ENCODE assay signal across 24 cellular contexts in the genomic region with DNA sequence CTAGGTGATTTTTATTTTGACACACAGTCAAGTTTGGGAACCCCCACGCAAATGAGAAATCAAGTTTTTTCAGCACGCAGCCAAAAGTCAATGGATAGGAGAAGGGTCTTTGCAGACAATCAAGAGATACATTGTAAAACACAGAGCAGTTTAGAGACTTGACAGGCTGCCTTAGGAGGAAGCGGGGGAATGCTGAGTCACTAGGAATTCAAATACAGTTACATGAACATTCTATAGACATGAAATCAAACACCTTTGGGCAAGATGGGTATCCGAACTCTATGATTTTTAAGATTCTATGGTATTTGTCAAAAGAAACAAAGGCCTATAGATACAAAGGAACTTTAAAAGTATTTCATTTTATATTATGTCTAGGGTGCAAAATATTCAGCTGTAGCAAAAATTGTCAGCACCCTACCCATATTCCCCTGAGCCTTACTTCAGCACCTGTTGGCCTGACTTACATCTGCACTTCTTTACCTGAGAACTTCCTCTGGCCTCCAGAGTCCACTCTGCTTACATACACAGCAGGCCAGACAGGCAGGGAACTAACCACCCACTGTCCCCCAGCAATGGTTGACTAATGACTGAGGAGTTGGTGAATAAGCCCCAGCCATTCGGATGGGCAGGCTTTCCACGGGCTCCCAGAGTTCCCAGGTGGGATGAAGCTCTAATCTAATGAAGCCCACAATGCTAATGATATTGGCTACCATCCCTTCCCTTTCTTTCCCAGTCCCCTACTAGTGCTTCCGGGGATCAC.
DNase-seq lines count a peak whose midpoint lies in the region; ATAC-seq and TF ChIP-seq lines count a peak whose summit lies in the region.
"Had no signal": no experiment of that assay in that cellular context is flagged by ENCODE, and none has a peak within 500 bp of the region (broad histone marks: within the 10 kb centered on the region; RNA-seq: fewer than 3 reads in every experiment).

No MANE protein-coding gene starts in this region.

- no peak overlapping the region for H2BK20ac ChIP-seq in IMR-90 (ENCODE audit: low read depth, low read length)

- no peak overlapping the region for H2AK5ac ChIP-seq in IMR-90 (ENCODE audit: low read depth, low read length)

- no CpG with 5 or more reads among the region's 7 CpGs for WGBS in IMR-90 (ENCODE audit: extremely low coverage in 2 of 2, insufficient read length in 1 of 2), 2 experiments
- WGBS in testis, 2 donors, result 74 to 77% methylated on average over 7 of the region's 7 CpGs

- DNase-seq in Daoy (ENCODE audit: low read depth), result peak; percentile 41
- DNase-seq in IMR-90, result peak; percentile 2
- peak; percentile 4 for DNase-seq in brain microvascular endothelial cell
- DNase-seq in iris pigment epithelial cell (ENCODE audit: low read depth), result peak; percentile 35
- DNase-seq in testis, result no peak
- DNase-seq in left colon, result no peak
- DNase-seq in activated CD4-positive, alpha-beta memory T cell treated with anti-CD3 and anti-CD28 coated beads, Interleukin-2, amount 10 ng/mL, durations not matched to agents 7 days and 5 days, result no peak
- DNase-seq: activated CD4-positive, alpha-beta T cell treated with anti-CD3 and anti-CD28 coated beads, Interleukin-2, amount 10 ng/mL, durations not matched to agents 24 days and 14 days; activated gamma-delta T cell treated with Interleukin-2 at 50 U/mL for 16 hours; activated naive CD8-positive, alpha-beta T cell treated with anti-CD3 and anti-CD28 coated beads, Interleukin-2, amount 50 U/mL, for 24 hours; activated T-cell treated with anti-CD3 and anti-CD28 coated beads, Interleukin-2, amount 50 U/mL, for 4 hours; BE2C; body of pancreas; CD8-positive, alpha-beta memory T cell; DMS 273 treated with DMSO at 0.1 percent for 48 hours; foreskin melanocyte; naive thymus-derived CD8-positive, alpha-beta T cell; NCI-H1092 treated with DMSO at 0.1 percent for 48 hours; NCI-H2029 treated with DMSO at 0.1 percent for 48 hours; NCI-H748 treated with DMSO at 0.1 percent for 48 hours; occipital lobe; stimulated activated naive CD8-positive, alpha-beta T cell treated with anti-CD3 and anti-CD28 coated beads, Interleukin-15, Interleukin-2, amounts not matched to agents 100 U/mL and 50 U/mL, for 24 hours had no signal

- H3K14ac ChIP-seq in IMR-90 (replicated peaks; ENCODE audit: low read depth, low read length), result no peak overlapping the region

- H3K9me3 ChIP-seq in IMR-90 (ENCODE audit: control insufficient read depth, insufficient read depth, low read length), result no peaks in the 10 kb centered on the region
- H3K9me3 ChIP-seq in testis, result no peaks in the 10 kb centered on the region
- H3K9me3 ChIP-seq: BE2C, body of pancreas had no signal

- intact Hi-C loops in IMR-90 (cut with micrococcal nuclease) (no loop called here), testis (cut with DNase I; ENCODE audit: low total_unique reads) (no loop called here), left colon (cut with DNase I, micrococcal nuclease) (no loop called here)

- dilution Hi-C loops in IMR-90 (cut with HindIII; ENCODE audit: low sequenced_read_pairs, unreplicated experiment), result no loop called here

- CTCF ChIA-PET in IMR-90 (lab: Yijun Ruan, JAX), result no interaction called here
- CTCF ChIA-PET in activated CD4-positive, alpha-beta memory T cell treated with anti-CD3 and anti-CD28 coated beads, Interleukin-2, amount 10 ng/mL, durations not matched to agents 7 days and 5 days (lab: Charles Lee), result no interaction called here

- no peak overlapping the region for H3K27ac Mint-ChIP-seq in activated CD4-positive, alpha-beta memory T cell treated with anti-CD3 and anti-CD28 coated beads, Interleukin-2, amount 10 ng/mL, durations not matched to agents 7 days and 5 days
- H3K27ac Mint-ChIP-seq: activated CD4-positive, alpha-beta T cell treated with anti-CD3 and anti-CD28 coated beads, Interleukin-2, amount 10 ng/mL, durations not matched to agents 24 days and 14 days; activated naive CD8-positive, alpha-beta T cell treated with anti-CD3 and anti-CD28 coated beads, Interleukin-2, amount 50 U/mL, for 24 hours; CD8-positive, alpha-beta memory T cell; IgD-negative memory B cell; naive thymus-derived CD8-positive, alpha-beta T cell; T-helper 2 cell treated with Interferon-gamma antibody and Interleukin-4, amounts not matched to agents 5 μg/mL and 100 μg/mL, for 36 hours had no signal

- H4K5ac ChIP-seq in IMR-90 (ENCODE audit: low read depth, low read length), result no peak overlapping the region

- no peak overlapping the region for H2BK120ac ChIP-seq in IMR-90 (ENCODE audit: low read depth, low read length)

- H2AFZ ChIP-seq in IMR-90 (replicated peaks; ENCODE audit: low read length, poor library complexity), result no peak overlapping the region

- no peaks in the 10 kb centered on the region for H3K27me3 ChIP-seq in IMR-90 (ENCODE audit: control insufficient read depth, insufficient read depth, low read length)
- H3K27me3 ChIP-seq in brain microvascular endothelial cell (replicated peaks), result no peaks in the 10 kb centered on the region
- H3K27me3 ChIP-seq in testis, result no peaks in the 10 kb centered on the region
- H3K27me3 ChIP-seq: BE2C, body of pancreas had no signal

- H3K4me1 ChIP-seq in IMR-90 (ENCODE audit: control insufficient read depth, insufficient read depth, low read length), result no peaks in the 10 kb centered on the region
- no peaks in the 10 kb centered on the region for H3K4me1 ChIP-seq in testis
- H3K4me1 ChIP-seq: BE2C, body of pancreas had no signal

- peaks cover 8% of the 10 kb centered on the region for H3K27me3 Mint-ChIP-seq in activated CD4-positive, alpha-beta memory T cell treated with anti-CD3 and anti-CD28 coated beads, Interleukin-2, amount 10 ng/mL, durations not matched to agents 7 days and 5 days

- H3K36me3 ChIP-seq in IMR-90 (ENCODE audit: control insufficient read depth, insufficient read depth, low read length) (no peaks in the 10 kb centered on the region), brain microvascular endothelial cell (replicated peaks) (no peaks in the 10 kb centered on the region), testis (ENCODE audit: low read depth, missing control alignments) (no peaks in the 10 kb centered on the region)
- H3K36me3 ChIP-seq: BE2C had no signal

- no peak overlapping the region for H3K56ac ChIP-seq in IMR-90 (ENCODE audit: extremely low read depth, insufficient read depth, low read length)

- no peak overlapping the region for H3K4ac ChIP-seq in IMR-90 (ENCODE audit: low read depth, low read length)

- POLR2A ChIA-PET in IMR-90 (lab: Charles Lee; ENCODE audit: unreplicated experiment), result no interaction called here
- POLR2A ChIA-PET in activated CD4-positive, alpha-beta memory T cell treated with anti-CD3 and anti-CD28 coated beads, Interleukin-2, amount 10 ng/mL, durations not matched to agents 7 days and 5 days (lab: Charles Lee), result no interaction called here

- no TSS peak for BruUV-seq in IMR-90 (replicated peaks; lab: Mats Ljungman, UMichigan)

- no peaks in the 10 kb centered on the region for H3K9me3 Mint-ChIP-seq in activated CD4-positive, alpha-beta memory T cell treated with anti-CD3 and anti-CD28 coated beads, Interleukin-2, amount 10 ng/mL, durations not matched to agents 7 days and 5 days
- H3K9me3 Mint-ChIP-seq: activated CD4-positive, alpha-beta T cell treated with anti-CD3 and anti-CD28 coated beads, Interleukin-2, amount 10 ng/mL, durations not matched to agents 24 days and 14 days; activated naive CD8-positive, alpha-beta T cell treated with anti-CD3 and anti-CD28 coated beads, Interleukin-2, amount 50 U/mL, for 24 hours; activated T-cell treated with anti-CD3 and anti-CD28 coated beads, Interleukin-2, amount 50 U/mL, for 4 hours; CD8-positive, alpha-beta memory T cell; T-helper 2 cell treated with Interferon-gamma antibody and Interleukin-4, amounts not matched to agents 5 μg/mL and 100 μg/mL, for 36 hours had no signal

- H3K4me2 ChIP-seq in IMR-90 (ENCODE audit: low read depth, low read length), result no peak overlapping the region

- peaks cover 14% of the 10 kb centered on the region for H3K4me1 Mint-ChIP-seq in activated CD4-positive, alpha-beta memory T cell treated with anti-CD3 and anti-CD28 coated beads, Interleukin-2, amount 10 ng/mL, durations not matched to agents 7 days and 5 days
- H3K4me1 Mint-ChIP-seq: activated naive CD8-positive, alpha-beta T cell treated with anti-CD3 and anti-CD28 coated beads, Interleukin-2, amount 50 U/mL, for 24 hours; CD8-positive, alpha-beta memory T cell; naive thymus-derived CD8-positive, alpha-beta T cell had no signal

- no peak overlapping the region for H3K9ac ChIP-seq in IMR-90 (ENCODE audit: low read depth, low read length)

- H4K20me1 ChIP-seq in IMR-90 (ENCODE audit: insufficient read depth, low read length), result no peaks in the 10 kb centered on the region

- no peak for TF ChIP-seq RAD21 in IMR-90 (IDR thresholded peaks at IDR 0.05; ENCODE audit: low read length)

- H2BK5ac ChIP-seq in IMR-90 (ENCODE audit: low read depth, low read length, poor library complexity, severe bottlenecking), result no peak overlapping the region

- no peak overlapping the region for H2BK15ac ChIP-seq in IMR-90 (ENCODE audit: low read depth, low read length)

- H3K23ac ChIP-seq in IMR-90 (ENCODE audit: low read depth, low read length), result no peak overlapping the region

- ATAC-seq in IMR-90 (ENCODE audit: low read depth) (no peak), left colon (no peak)
- ATAC-seq: activated naive CD8-positive, alpha-beta T cell treated with anti-CD3 and anti-CD28 coated beads, Interleukin-2, amount 50 U/mL, for 24 hours; activated T-cell treated with anti-CD3 and anti-CD28 coated beads, Interleukin-2, amount 50 U/mL, for 4 hours; body of pancreas; naive thymus-derived CD8-positive, alpha-beta T cell; stimulated activated naive CD8-positive, alpha-beta T cell treated with anti-CD3 and anti-CD28 coated beads, Interleukin-15, Interleukin-2, amounts not matched to agents 100 U/mL and 50 U/mL, for 24 hours had no signal

- H3K9me1 ChIP-seq in IMR-90 (ENCODE audit: insufficient read depth, low read length), result no peaks in the 10 kb centered on the region

- H3K4me3 ChIP-seq in IMR-90 (ENCODE audit: insufficient read depth, low read depth, low read length), result no peak overlapping the region
- H3K4me3 ChIP-seq in brain microvascular endothelial cell (ENCODE audit: low read depth, low read length), result no peak overlapping the region
- no peak overlapping the region for H3K4me3 ChIP-seq in testis
- H3K4me3 ChIP-seq: body of pancreas had no signal

- no peak overlapping the region for H3K4me3 Mint-ChIP-seq in activated CD4-positive, alpha-beta memory T cell treated with anti-CD3 and anti-CD28 coated beads, Interleukin-2, amount 10 ng/mL, durations not matched to agents 7 days and 5 days
- H3K4me3 Mint-ChIP-seq: activated CD4-positive, alpha-beta T cell treated with anti-CD3 and anti-CD28 coated beads, Interleukin-2, amount 10 ng/mL, durations not matched to agents 24 days and 14 days; activated naive CD8-positive, alpha-beta T cell treated with anti-CD3 and anti-CD28 coated beads, Interleukin-2, amount 50 U/mL, for 24 hours; activated T-cell treated with anti-CD3 and anti-CD28 coated beads, Interleukin-2, amount 50 U/mL, for 4 hours; CD8-positive, alpha-beta memory T cell; IgD-negative memory B cell; naive thymus-derived CD8-positive, alpha-beta T cell; T-helper 2 cell treated with Interferon-gamma antibody and Interleukin-4, amounts not matched to agents 5 μg/mL and 100 μg/mL, for 36 hours had no signal

- no peak overlapping the region for H4K8ac ChIP-seq in IMR-90 (ENCODE audit: low read depth in 2 of 2, low read length in 2 of 2)

- no peak overlapping the region for H3K27ac ChIP-seq in IMR-90 (ENCODE audit: insufficient read depth, low read length)
- H3K27ac ChIP-seq in brain microvascular endothelial cell, result no peak overlapping the region
- H3K27ac ChIP-seq in testis, result no peak overlapping the region
- H3K27ac ChIP-seq: body of pancreas had no signal

- TF ChIP-seq CTCF in IMR-90 (conservative IDR thresholded peaks at IDR 0.05; ENCODE audit: low read depth, low read length) (no peak), brain microvascular endothelial cell (IDR thresholded peaks at IDR 0.05; ENCODE audit: low read depth, low read length, missing control alignments) (no peak), testis (IDR thresholded peaks at IDR 0.05) (no peak)

- H3K36me3 Mint-ChIP-seq in activated CD4-positive, alpha-beta memory T cell treated with anti-CD3 and anti-CD28 coated beads, Interleukin-2, amount 10 ng/mL, durations not matched to agents 7 days and 5 days (ENCODE audit: low read depth), result no peaks in the 10 kb centered on the region
- H3K36me3 Mint-ChIP-seq: CD8-positive, alpha-beta memory T cell; IgD-negative memory B cell; naive thymus-derived CD8-positive, alpha-beta T cell had no signal

- H3K79me1 ChIP-seq in IMR-90 (ENCODE audit: low read depth in 1 of 2, low read length in 2 of 2), result no peaks in the 10 kb centered on the region

- no peak overlapping the region for H3K18ac ChIP-seq in IMR-90 (ENCODE audit: low read depth, low read length)

- in situ Hi-C loops in IMR-90 (cut with MboI; ENCODE audit: low sequenced_read_pairs) (no loop called here), brain microvascular endothelial cell (cut with HindIII; ENCODE audit: low pct_ligation_motif_present, low sequenced_read_pairs) (no loop called here)

- H2AK9ac ChIP-seq in IMR-90 (replicated peaks; ENCODE audit: low read depth, low read length, poor library complexity), result no peak overlapping the region

- H4K91ac ChIP-seq in IMR-90 (ENCODE audit: insufficient read depth, low read depth, low read length), result no peak overlapping the region

- TF ChIP-seq POLR2A in IMR-90 (IDR thresholded peaks at IDR 0.05; ENCODE audit: low read depth, low read length) (no peak), testis (IDR thresholded peaks at IDR 0.05) (no peak)

Comparison
In these comparisons a context has a peak if more than half of its experiments do, and no peak if none do; other contexts are left out.
1. DNase-seq: peak in Daoy (single experiment), IMR-90 (single experiment), brain microvascular endothelial cell (single experiment) and iris pigment epithelial cell (single experiment); none in testis (single experiment), left colon (0 of 2) and activated CD4-positive, alpha-beta memory T cell treated with anti-CD3 and anti-CD28 coated beads, Interleukin-2, amount 10 ng/mL, durations not matched to agents 7 days and 5 days (single experiment).